In genomic region chr12:30795660-30796507, GRCh38 we compare ENCODE assay signal across 8 cellular contexts. TPM values are rescaled to one million over a fixed set of nuclear protein-coding genes. Genes with fewer than 3 reads are reported as not detected.
A peak's percentile ranks its signal among the peaks of the same experiment; 100 is the strongest.
DNase-seq lines count a peak whose midpoint lies in the region; ATAC-seq and TF ChIP-seq lines count a peak whose summit lies in the region.

No MANE protein-coding gene starts in this region.

- peak overlapping the region; percentile 87 for H3K4me3 Mint-ChIP-seq in activated naive CD8-positive, alpha-beta T cell treated with anti-CD3 and anti-CD28 coated beads, Interleukin-2, amount 10 ng/mL, durations not matched to agents 7 days and 5 days

- H3K27ac ChIP-seq in Panc1 (ENCODE audit: low read length) (peak overlapping the region; percentile 90), prostate gland (peak overlapping the region; percentile 22 to 34)

- in situ Hi-C loops in Panc1 (cut with HindIII; ENCODE audit: low pct_unique_long_range_greater_than_20kb, low sequenced_read_pairs), result no loop called here

- TF ChIP-seq POLR2A in prostate gland (IDR thresholded peaks at IDR 0.05), result no peak

- peak; percentile 56 for ATAC-seq in GM18867 (IDR thresholded peaks at IDR 0.05; ENCODE audit: unreplicated experiment)
- peak; percentile 94 for ATAC-seq in HG03097 (IDR thresholded peaks at IDR 0.05; ENCODE audit: low FRiP score, unreplicated experiment)
- peak; percentile 75 for ATAC-seq in Panc1
- ATAC-seq in activated naive CD8-positive, alpha-beta T cell treated with anti-CD3 and anti-CD28 coated beads, Interleukin-2, amount 10 ng/mL, durations not matched to agents 7 days and 5 days (ENCODE audit: low read depth), result peak; percentile 91
- peak; percentile 80 to 89 for ATAC-seq in left cardiac atrium

- H3K36me3 ChIP-seq in Panc1 (ENCODE audit: control insufficient read depth, insufficient read depth, low read length) (no peaks in the 10 kb centered on the region), prostate gland (no peaks in the 10 kb centered on the region)

- 7% methylated on average over 61 of the region's 70 CpGs for WGBS in prostate gland

- peaks cover 12% of the 10 kb centered on the region for H3K4me1 Mint-ChIP-seq in activated naive CD8-positive, alpha-beta T cell treated with anti-CD3 and anti-CD28 coated beads, Interleukin-2, amount 10 ng/mL, durations not matched to agents 7 days and 5 days

- intact Hi-C loops in Panc1 (cut with micrococcal nuclease; ENCODE audit: unreplicated experiment) (loop anchor here (5.0 kb wide), 1 partner anchor 44 kb away; the partner anchor contains the start of gene CAPRIN2), left cardiac atrium (cut with DNase I) (no loop called here), prostate gland (cut with DNase I) (loop anchor here (5.0 to 10.0 kb wide), 2 partner anchors 39 to 101 kb away; partner anchors contain the start of gene IPO8)

- peak overlapping the region; percentile 71 to 83 for H3K4me3 ChIP-seq in Panc1 (ENCODE audit: low read depth in 2 of 2, low read length in 2 of 2)
- peak overlapping the region; percentile 33 to 34 for H3K4me3 ChIP-seq in prostate gland

- H3K27me3 ChIP-seq in Panc1 (ENCODE audit: control insufficient read depth, insufficient read depth, low read length) (no peaks in the 10 kb centered on the region), prostate gland (replicated peaks; ENCODE audit: insufficient read depth) (no peaks in the 10 kb centered on the region)

- H3K9me3 Mint-ChIP-seq in activated naive CD8-positive, alpha-beta T cell treated with anti-CD3 and anti-CD28 coated beads, Interleukin-2, amount 10 ng/mL, durations not matched to agents 7 days and 5 days, result no peaks in the 10 kb centered on the region

- H3K27me3 Mint-ChIP-seq in activated naive CD8-positive, alpha-beta T cell treated with anti-CD3 and anti-CD28 coated beads, Interleukin-2, amount 10 ng/mL, durations not matched to agents 7 days and 5 days, result peaks cover 42% of the 10 kb centered on the region

- POLR2A ChIA-PET in Panc1 (lab: Charles Lee), result interaction anchor here (0.6 to 1.2 kb wide), 3 partner anchors 11 to 42 kb away, joined by 3 to 10 read pairs (median 4); no protein-coding TSS in a partner anchor
- POLR2A ChIA-PET in activated naive CD8-positive, alpha-beta T cell treated with anti-CD3 and anti-CD28 coated beads, Interleukin-2, amount 10 ng/mL, durations not matched to agents 7 days and 5 days (lab: Charles Lee), result interaction anchor here (1.0 to 1.2 kb wide), 4 partner anchors 41 to 101 kb away, joined by 4 to 7 read pairs (median 6); partner anchors contain the start of genes CAPRIN2 and IPO8

- DNase-seq in AG08396 (ENCODE audit: low spot score) (peak; percentile 88), Panc1 (ENCODE audit: low read depth, low spot score) (peak; percentile 54), left cardiac atrium (peak; percentile 89), prostate gland (ENCODE audit: low spot score) (no peak), cerebellar nuclear complex (lab: John Stamatoyannopoulos, UW) (no peak)
- DNase-seq in activated naive CD8-positive, alpha-beta T cell treated with anti-CD3 and anti-CD28 coated beads, Interleukin-2, amount 10 ng/mL, durations not matched to agents 7 days and 5 days, result peak; percentile 81

- H3K9me3 ChIP-seq in Panc1 (ENCODE audit: control insufficient read depth, insufficient read depth, low read depth, low read length) (no peaks in the 10 kb centered on the region), prostate gland (no peaks in the 10 kb centered on the region)

- CTCF ChIA-PET in Panc1 (lab: Charles Lee), result no interaction called here

- peaks cover 2% of the 10 kb centered on the region for H3K36me3 Mint-ChIP-seq in activated naive CD8-positive, alpha-beta T cell treated with anti-CD3 and anti-CD28 coated beads, Interleukin-2, amount 10 ng/mL, durations not matched to agents 7 days and 5 days

- H3K27ac Mint-ChIP-seq in activated naive CD8-positive, alpha-beta T cell treated with anti-CD3 and anti-CD28 coated beads, Interleukin-2, amount 10 ng/mL, durations not matched to agents 7 days and 5 days, result peak overlapping the region; percentile 77

- BruUV-seq in Panc1 (replicated peaks; lab: Mats Ljungman, UMichigan), result no TSS peak

- TF ChIP-seq CTCF in Panc1 (IDR thresholded peaks at IDR 0.05) (no peak), prostate gland (IDR thresholded peaks at IDR 0.05) (no peak)

- H3K4me1 ChIP-seq in Panc1 (ENCODE audit: control insufficient read depth, insufficient read depth, low read length) (peaks cover 45% of the 10 kb centered on the region), prostate gland (replicated peaks) (no peaks in the 10 kb centered on the region)

RNA-seq across cellular contexts. Expression of gene CAPRIN2, which starts 41.1 kb away (rescaled TPM):
- total RNA-seq in Panc1 (2021; ENCODE audit: unreplicated experiment) (28.6 TPM), left cardiac atrium (10 to 100 TPM; 17.9 to 20.9 TPM), prostate gland (10 to 100 TPM; 20.4 to 40.0 TPM)
- 14.2 TPM for polyA plus RNA-seq in Panc1 (2012; ENCODE audit: insufficient read length)
- 10 to 100 TPM; 25.5 to 27.7 TPM for total RNA-seq in activated naive CD8-positive, alpha-beta T cell treated with anti-CD3 and anti-CD28 coated beads, Interleukin-2, amount 10 ng/mL, durations not matched to agents 7 days and 5 days

Comparison
In these comparisons a context has a peak if more than half of its experiments do, and no peak if none do; other contexts are left out.
1. DNase-seq: peak in AG08396 (single experiment), Panc1 (single experiment), activated naive CD8-positive, alpha-beta T cell treated with anti-CD3 and anti-CD28 coated beads, Interleukin-2, amount 10 ng/mL, durations not matched to agents 7 days and 5 days (single experiment) and left cardiac atrium (single experiment); none in prostate gland (single experiment) and cerebellar nuclear complex (0 of 2).
2. intact Hi-C loops: an anchor here in Panc1 (5.0 kb wide) and prostate gland (5.0 to 10.0 kb wide); none called in left cardiac atrium.
3. Peak in every context shown above with its lines, with median percentiles within 50 percentile points of each other: ATAC-seq.